8 cellular contexts compared by ENCODE assay signal in genomic region chr1:94237291-94238226, GRCh38. TPM values are rescaled to one million over a fixed set of nuclear protein-coding genes. Genes with fewer than 3 reads are reported as not detected.
A peak's percentile ranks its signal among the peaks of the same experiment; 100 is the strongest.
DNase-seq lines count a peak whose midpoint lies in the region; ATAC-seq and TF ChIP-seq lines count a peak whose summit lies in the region.

A gene with protein sequence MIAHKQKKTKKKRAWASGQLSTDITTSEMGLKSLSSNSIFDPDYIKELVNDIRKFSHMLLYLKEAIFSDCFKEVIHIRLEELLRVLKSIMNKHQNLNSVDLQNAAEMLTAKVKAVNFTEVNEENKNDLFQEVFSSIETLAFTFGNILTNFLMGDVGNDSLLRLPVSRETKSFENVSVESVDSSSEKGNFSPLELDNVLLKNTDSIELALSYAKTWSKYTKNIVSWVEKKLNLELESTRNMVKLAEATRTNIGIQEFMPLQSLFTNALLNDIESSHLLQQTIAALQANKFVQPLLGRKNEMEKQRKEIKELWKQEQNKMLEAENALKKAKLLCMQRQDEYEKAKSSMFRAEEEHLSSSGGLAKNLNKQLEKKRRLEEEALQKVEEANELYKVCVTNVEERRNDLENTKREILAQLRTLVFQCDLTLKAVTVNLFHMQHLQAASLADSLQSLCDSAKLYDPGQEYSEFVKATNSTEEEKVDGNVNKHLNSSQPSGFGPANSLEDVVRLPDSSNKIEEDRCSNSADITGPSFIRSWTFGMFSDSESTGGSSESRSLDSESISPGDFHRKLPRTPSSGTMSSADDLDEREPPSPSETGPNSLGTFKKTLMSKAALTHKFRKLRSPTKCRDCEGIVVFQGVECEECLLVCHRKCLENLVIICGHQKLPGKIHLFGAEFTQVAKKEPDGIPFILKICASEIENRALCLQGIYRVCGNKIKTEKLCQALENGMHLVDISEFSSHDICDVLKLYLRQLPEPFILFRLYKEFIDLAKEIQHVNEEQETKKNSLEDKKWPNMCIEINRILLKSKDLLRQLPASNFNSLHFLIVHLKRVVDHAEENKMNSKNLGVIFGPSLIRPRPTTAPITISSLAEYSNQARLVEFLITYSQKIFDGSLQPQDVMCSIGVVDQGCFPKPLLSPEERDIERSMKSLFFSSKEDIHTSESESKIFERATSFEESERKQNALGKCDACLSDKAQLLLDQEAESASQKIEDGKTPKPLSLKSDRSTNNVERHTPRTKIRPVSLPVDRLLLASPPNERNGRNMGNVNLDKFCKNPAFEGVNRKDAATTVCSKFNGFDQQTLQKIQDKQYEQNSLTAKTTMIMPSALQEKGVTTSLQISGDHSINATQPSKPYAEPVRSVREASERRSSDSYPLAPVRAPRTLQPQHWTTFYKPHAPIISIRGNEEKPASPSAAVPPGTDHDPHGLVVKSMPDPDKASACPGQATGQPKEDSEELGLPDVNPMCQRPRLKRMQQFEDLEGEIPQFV (minus strand): TSS chr1:94237584. CDS start chr1:94231611, 5,973 bp downstream.

- H3K27ac ChIP-seq in SU-DHL-6 (ENCODE audit: low read depth, low read length) (no peak within 1 kb of the TSS), skeletal muscle tissue (ENCODE audit: low read depth, low read length) (peak within 1 kb of the TSS; percentile 96)

- H3K9me3 ChIP-seq in SU-DHL-6 (ENCODE audit: insufficient read depth, low read length) (no peaks in the 10 kb centered on the region), skeletal muscle tissue (ENCODE audit: control insufficient read depth in 3 of 3, low read length in 3 of 3) (no peaks in the 10 kb centered on the region)

- H2AFZ ChIP-seq in SU-DHL-6 (ENCODE audit: low read depth, low read length, severe bottlenecking): peak within 1 kb of the TSS; percentile 84

- no peaks in the 10 kb centered on the region for H4K20me1 ChIP-seq in SU-DHL-6 (ENCODE audit: low read depth, low read length)

- H3K9me2 ChIP-seq in SU-DHL-6 (replicated peaks; ENCODE audit: insufficient read depth, low read length): no peaks in the 10 kb centered on the region

- in situ Hi-C loops in T47D (cut with HindIII; ENCODE audit: low pct_unique_long_range_greater_than_20kb, low sequenced_read_pairs): no loop called here

- H3F3A ChIP-seq in SU-DHL-6 (ENCODE audit: insufficient read depth): no peaks in the 10 kb centered on the region

- peaks cover 41% of the 10 kb centered on the region for H3K27me3 Mint-ChIP-seq in IgD-negative memory B cell

- H3K4me1 Mint-ChIP-seq in IgD-negative memory B cell: peaks cover 0 to 7% (median 7%) of the 10 kb centered on the region in 3 donors

- H3K79me2 ChIP-seq in SU-DHL-6 (ENCODE audit: insufficient read depth, low read length): no peaks in the 10 kb centered on the region

- H3K36me3 ChIP-seq in SU-DHL-6 (ENCODE audit: low read length) (no peaks in the 10 kb centered on the region), skeletal muscle tissue (ENCODE audit: control insufficient read depth in 3 of 3, insufficient read depth in 3 of 3, low read length in 3 of 3) (no peaks in the 10 kb centered on the region)

- H3K9ac ChIP-seq in SU-DHL-6 (ENCODE audit: low read length) (peak within 1 kb of the TSS; percentile 32), skeletal muscle tissue (ENCODE audit: low read depth in 1 of 3, low read length in 3 of 3) (peak within 1 kb of the TSS; percentile 96 to 99 (median 99))

- peaks cover 2% of the 10 kb centered on the region for H3K36me3 Mint-ChIP-seq in IgD-negative memory B cell

- peak; percentile 76 for ATAC-seq in GM21526 (IDR thresholded peaks at IDR 0.05; ENCODE audit: low FRiP score, unreplicated experiment)

- no peak for TF ChIP-seq CTCF in SU-DHL-6 (IDR thresholded peaks at IDR 0.05; ENCODE audit: insufficient read depth, low read length, poor library complexity, severe bottlenecking)

- H3K4me3 ChIP-seq in SU-DHL-6 (ENCODE audit: insufficient read depth, low read length, poor library complexity, severe bottlenecking): peak within 1 kb of the TSS; percentile 44
- peak within 1 kb of the TSS; percentile 92 to 99 (median 94) for H3K4me3 ChIP-seq in skeletal muscle tissue (ENCODE audit: low read length in 3 of 3)

- peak within 1 kb of the TSS; percentile 59 for H3K4me2 ChIP-seq in SU-DHL-6 (ENCODE audit: low read depth, low read length, poor library complexity, severe bottlenecking)

- peak within 1 kb of the TSS in 1 of 3 donors; percentile 42 for H3K27ac Mint-ChIP-seq in IgD-negative memory B cell

- peak; percentile 91 for DNase-seq in DMS 273 (lab: John Stamatoyannopoulos, UW; ENCODE audit: unreplicated experiment)
- peak; percentile 63 to 88 for DNase-seq in T47D (ENCODE audit: low read depth in 1 of 2, low spot score in 1 of 2)
- peak; percentile 94 for DNase-seq in iPS-NIHi11 (ENCODE audit: low spot score)
- DNase-seq in KG1 (lab: John Stamatoyannopoulos, UW): no peak

- peaks cover 0 to 10% (median 2%) of the 10 kb centered on the region in 3 donors for H3K9me3 Mint-ChIP-seq in IgD-negative memory B cell

- H3K27me3 ChIP-seq in SU-DHL-6 (ENCODE audit: low read length) (no peaks in the 10 kb centered on the region), skeletal muscle tissue (ENCODE audit: control insufficient read depth in 3 of 3, insufficient read depth in 3 of 3, low read length in 3 of 3) (no peaks in the 10 kb centered on the region)

- H3K4me1 ChIP-seq in skeletal muscle tissue (ENCODE audit: control insufficient read depth in 3 of 3, insufficient read depth in 3 of 3, low read length in 3 of 3): peaks cover 0 to 8% (median 4%) of the 10 kb centered on the region in 3 donors

- H3K4me3 Mint-ChIP-seq in IgD-negative memory B cell: peak within 1 kb of the TSS; percentile 63 to 89 (median 72)

RNA-seq across cellular contexts. Expression of the gene that starts here (rescaled TPM):
- not detected for polyA plus RNA-seq in IgD-negative memory B cell
- 39.1 TPM for total RNA-seq in skeletal muscle tissue
